ENCODE assay signal across 8 cellular contexts in the genomic region with DNA sequence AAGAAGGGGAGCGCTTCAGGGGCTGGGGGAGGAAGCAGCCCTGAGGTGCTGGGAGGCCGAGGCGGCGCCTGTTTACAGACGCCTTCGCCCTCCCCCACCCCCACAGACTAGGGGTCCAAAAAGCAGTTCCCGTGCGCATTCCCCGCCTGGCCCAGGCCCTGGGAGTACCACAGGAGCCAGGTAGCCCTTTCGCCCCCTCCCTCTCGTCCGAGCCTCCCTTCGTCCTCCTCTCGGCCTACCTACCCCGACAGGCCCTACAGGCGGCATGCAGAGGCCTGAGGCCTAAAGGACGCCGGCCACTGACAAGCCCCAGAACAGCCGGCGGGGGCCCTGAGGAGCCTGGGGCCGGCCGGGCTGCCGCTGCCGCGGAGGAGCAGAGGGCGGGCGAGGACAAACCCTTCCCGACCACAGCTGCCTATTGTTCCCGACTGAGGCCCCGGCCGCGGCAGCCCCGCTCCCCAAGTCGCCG. TPM values are rescaled to one million over a fixed set of nuclear protein-coding genes. Genes with fewer than 3 reads are reported as not detected.
DNase-seq lines count a peak whose midpoint lies in the region; ATAC-seq lines count a peak whose summit lies in the region.

No MANE protein-coding gene starts in this region.

- 1% methylated on average over 35 of the region's 35 CpGs for WGBS in esophagus, 2 donors

- H3K27ac ChIP-seq in esophagus (ENCODE audit: low read depth in 2 of 2, low read length in 1 of 2), result peak overlapping the region; percentile 91 to 98

- H3K9me3 ChIP-seq in esophagus (ENCODE audit: control insufficient read depth in 2 of 2, insufficient read depth in 1 of 2, low read depth in 1 of 2, low read length in 1 of 2) (no peaks in the 10 kb centered on the region), mucosa of stomach (ENCODE audit: control insufficient read depth, low read length) (no peaks in the 10 kb centered on the region)

- peak overlapping the region; percentile 92 to 93 for H3K4me3 ChIP-seq in esophagus (ENCODE audit: low read depth in 1 of 2, low read length in 2 of 2)
- peak overlapping the region; percentile 91 for H3K4me3 ChIP-seq in mucosa of stomach (ENCODE audit: low read length)

- H3K4me1 ChIP-seq in esophagus (ENCODE audit: control insufficient read depth in 2 of 2, insufficient read depth in 2 of 2, low read length in 1 of 2), result no peaks in the 10 kb centered on the region
- peaks cover 31% of the 10 kb centered on the region for H3K4me1 ChIP-seq in mucosa of stomach (ENCODE audit: control insufficient read depth, insufficient read depth, low read length)

- H3K36me3 ChIP-seq in esophagus (ENCODE audit: control insufficient read depth in 2 of 2, insufficient read depth in 2 of 2, low read length in 1 of 2), result no peaks in the 10 kb centered on the region
- no peaks in the 10 kb centered on the region for H3K36me3 ChIP-seq in mucosa of stomach (ENCODE audit: control insufficient read depth, insufficient read depth, low read length)

- peak overlapping the region; percentile 95 for H3K27ac Mint-ChIP-seq in activated CD8-positive, alpha-beta memory T cell treated with anti-CD3 and anti-CD28 coated beads, Interleukin-2, amount 10 ng/mL, durations not matched to agents 7 days and 5 days
- peak overlapping the region; percentile 96 to 97 for H3K27ac Mint-ChIP-seq in stimulated activated naive CD8-positive, alpha-beta T cell treated with anti-CD3 and anti-CD28 coated beads, Interleukin-15, amount 100 ng/mL, for 72 hours

- H3K27me3 ChIP-seq in esophagus (ENCODE audit: control insufficient read depth in 1 of 2, insufficient read depth in 2 of 2, low read length in 2 of 2) (no peaks in the 10 kb centered on the region), mucosa of stomach (ENCODE audit: control insufficient read depth, insufficient read depth, low read length) (no peaks in the 10 kb centered on the region)

- CTCF ChIA-PET in activated CD8-positive, alpha-beta memory T cell treated with anti-CD3 and anti-CD28 coated beads, Interleukin-2, amount 10 ng/mL, durations not matched to agents 7 days and 5 days (lab: Charles Lee), result interaction anchor here (0.6 to 1.8 kb wide), 3 partner anchors 132 to 241 kb away, joined by 3 to 7 read pairs (median 5); no protein-coding TSS in a partner anchor

- peak; percentile 24 for ATAC-seq in HG02623 (IDR thresholded peaks at IDR 0.05; ENCODE audit: unreplicated experiment)
- ATAC-seq in activated CD8-positive, alpha-beta memory T cell treated with anti-CD3 and anti-CD28 coated beads, Interleukin-2, amount 10 ng/mL, durations not matched to agents 7 days and 5 days, result peak; percentile 45
- peak; percentile 72 for ATAC-seq in stimulated activated naive CD8-positive, alpha-beta T cell treated with anti-CD3 and anti-CD28 coated beads, Interleukin-15, amount 100 ng/mL, for 72 hours

- no peaks in the 10 kb centered on the region for H3K9me3 Mint-ChIP-seq in activated CD8-positive, alpha-beta memory T cell treated with anti-CD3 and anti-CD28 coated beads, Interleukin-2, amount 10 ng/mL, durations not matched to agents 7 days and 5 days (ENCODE audit: low read depth)
- no peaks in the 10 kb centered on the region for H3K9me3 Mint-ChIP-seq in stimulated activated naive CD8-positive, alpha-beta T cell treated with anti-CD3 and anti-CD28 coated beads, Interleukin-15, amount 100 ng/mL, for 72 hours

- H3K9ac ChIP-seq in mucosa of stomach (ENCODE audit: low read length), result peak overlapping the region; percentile 99

- peak; percentile 79 for DNase-seq in NCI-H2227 (lab: John Stamatoyannopoulos, UW; ENCODE audit: unreplicated experiment)
- DNase-seq in NCI-H2227 treated with DMSO at 0.1 percent for 48 hours (lab: John Stamatoyannopoulos, UW), result no peak
- peak; percentile 44 for DNase-seq in NCI-H1105 (lab: John Stamatoyannopoulos, UW)
- DNase-seq in activated CD8-positive, alpha-beta memory T cell treated with anti-CD3 and anti-CD28 coated beads, Interleukin-2, amount 10 ng/mL, durations not matched to agents 7 days and 5 days, result peak; percentile 65
- peak in 1 of 2 donors; percentile 54 for DNase-seq in stimulated activated naive CD8-positive, alpha-beta T cell treated with anti-CD3 and anti-CD28 coated beads, Interleukin-15, amount 100 ng/mL, for 72 hours

- H3K36me3 Mint-ChIP-seq in activated CD8-positive, alpha-beta memory T cell treated with anti-CD3 and anti-CD28 coated beads, Interleukin-2, amount 10 ng/mL, durations not matched to agents 7 days and 5 days, result peaks cover 22% of the 10 kb centered on the region

- peak overlapping the region; percentile 97 for H3K4me3 Mint-ChIP-seq in activated CD8-positive, alpha-beta memory T cell treated with anti-CD3 and anti-CD28 coated beads, Interleukin-2, amount 10 ng/mL, durations not matched to agents 7 days and 5 days
- H3K4me3 Mint-ChIP-seq in stimulated activated naive CD8-positive, alpha-beta T cell treated with anti-CD3 and anti-CD28 coated beads, Interleukin-15, amount 100 ng/mL, for 72 hours, result peak overlapping the region; percentile 91 to 93

- H3K4me1 Mint-ChIP-seq in activated CD8-positive, alpha-beta memory T cell treated with anti-CD3 and anti-CD28 coated beads, Interleukin-2, amount 10 ng/mL, durations not matched to agents 7 days and 5 days, result peaks cover 45% of the 10 kb centered on the region
- peaks cover 46% of the 10 kb centered on the region for H3K4me1 Mint-ChIP-seq in stimulated activated naive CD8-positive, alpha-beta T cell treated with anti-CD3 and anti-CD28 coated beads, Interleukin-15, amount 100 ng/mL, for 72 hours

- H3K27me3 Mint-ChIP-seq in activated CD8-positive, alpha-beta memory T cell treated with anti-CD3 and anti-CD28 coated beads, Interleukin-2, amount 10 ng/mL, durations not matched to agents 7 days and 5 days, result no peaks in the 10 kb centered on the region
- no peaks in the 10 kb centered on the region for H3K27me3 Mint-ChIP-seq in stimulated activated naive CD8-positive, alpha-beta T cell treated with anti-CD3 and anti-CD28 coated beads, Interleukin-15, amount 100 ng/mL, for 72 hours

RNA-seq across cellular contexts. Expression of a gene that starts 0.5 kb away (rescaled TPM):
- total RNA-seq in activated CD8-positive, alpha-beta memory T cell treated with anti-CD3 and anti-CD28 coated beads, Interleukin-2, amount 10 ng/mL, durations not matched to agents 7 days and 5 days, result 10 to 100 TPM; 37.1 to 38.0 TPM
- 1 to 10 TPM; 3.5 to 6.8 TPM for polyA plus RNA-seq in esophagus
